ENCODE assay signal across 22 cellular contexts in genomic region chr2:118274841-118275510, GRCh38.
"Had no signal": no experiment of that assay in that cellular context is flagged by ENCODE, and none has a peak within 500 bp of the region (broad histone marks: within the 10 kb centered on the region; RNA-seq: fewer than 3 reads in every experiment).

No MANE protein-coding gene starts in this region.

- DNase-seq: dermis blood vessel endothelial cell; effector memory CD4-positive, alpha-beta T cell; esophagus squamous epithelium; hypothalamus; immature natural killer cell; left ventricle myocardium superior; lower lobe of right lung; naive thymus-derived CD4-positive, alpha-beta T cell; right lobe of liver; stimulated activated CD4-positive, alpha-beta T cell treated with anti-CD3 and anti-CD28 coated beads, Interleukin-12 subunit alpha, Interleukin-12 subunit beta, amount 100 ng/mL, for 4 hours; stimulated activated CD4-positive, alpha-beta T cell treated with anti-CD3 and anti-CD28 coated beads, Interleukin-1b, Interleukin-23, amount 100 ng/mL, for 48 hours; stimulated activated CD4-positive, alpha-beta T cell treated with anti-CD3 and anti-CD28 coated beads, Interleukin-4, amount 100 ng/mL, for 1 hour; stimulated activated CD8-positive, alpha-beta memory T cell treated with anti-CD3 and anti-CD28 coated beads, Interleukin-4, amount 100 ng/mL, for 48 hours; stimulated activated naive CD4-positive, alpha-beta T cell; stimulated activated naive CD8-positive, alpha-beta T cell treated with anti-CD3 and anti-CD28 coated beads, Interleukin-15, amount 100 ng/mL, for 72 hours; thyroid gland; trophoblast cell had no signal

- H3K9me3 ChIP-seq: esophagus squamous epithelium, lower lobe of right lung, right lobe of liver, thyroid gland, vagina had no signal

- H3K4me3 ChIP-seq: coronary artery, esophagus squamous epithelium, lower lobe of right lung, neural progenitor cell, right lobe of liver, smooth muscle cell, thyroid gland, vagina had no signal

- H3K4me1 ChIP-seq: esophagus squamous epithelium, lower lobe of right lung, neural progenitor cell, parathyroid adenoma, right lobe of liver, thyroid gland, vagina had no signal

- H3K36me3 ChIP-seq: esophagus squamous epithelium, lower lobe of right lung, neural progenitor cell, right lobe of liver, thyroid gland, vagina had no signal

- ATAC-seq: left ventricle myocardium superior; lower lobe of right lung; naive thymus-derived CD4-positive, alpha-beta T cell; right lobe of liver; stimulated activated naive CD8-positive, alpha-beta T cell treated with anti-CD3 and anti-CD28 coated beads, Interleukin-15, amount 100 ng/mL, for 72 hours had no signal
